ENCODE assay signal across 12 cellular contexts in the genomic region with DNA sequence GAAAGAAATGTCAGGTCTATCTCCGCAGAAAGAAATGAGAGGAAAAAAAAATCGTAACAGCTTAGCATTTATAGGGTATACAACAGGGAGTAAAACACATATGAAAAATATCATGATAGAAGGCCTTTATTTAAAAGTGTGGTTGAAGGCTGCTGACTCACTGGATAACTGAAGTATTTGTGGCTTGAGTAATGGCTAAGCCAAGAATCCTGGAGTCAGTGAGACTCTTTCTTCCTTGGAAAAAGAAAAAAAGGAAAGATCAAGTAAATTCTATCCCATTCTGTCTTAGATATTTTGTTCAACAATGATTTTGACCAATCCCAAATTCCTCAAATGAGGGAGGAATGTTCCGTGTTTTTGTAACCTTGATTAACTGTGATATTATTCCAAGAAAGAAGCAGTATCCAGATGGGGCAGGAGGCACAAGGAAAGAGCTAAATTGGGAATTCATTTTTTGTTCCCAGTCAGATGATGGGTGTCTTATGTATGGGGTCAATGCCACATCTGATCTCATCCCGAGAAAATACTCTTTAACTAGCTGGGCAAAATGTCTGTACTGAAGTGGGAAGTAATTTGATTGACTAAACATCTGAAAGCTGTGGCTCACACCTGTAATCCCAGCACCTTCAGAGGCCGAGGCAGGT.
DNase-seq lines count a peak whose midpoint lies in the region; ATAC-seq and TF ChIP-seq lines count a peak whose summit lies in the region.
"Had no signal": no experiment of that assay in that cellular context is flagged by ENCODE, and none has a peak within 500 bp of the region (broad histone marks: within the 10 kb centered on the region; RNA-seq: fewer than 3 reads in every experiment).

No MANE protein-coding gene starts in this region.

- no peaks in the 10 kb centered on the region for H4K20me1 ChIP-seq in smooth muscle cell (ENCODE audit: low read depth)

- H2AFZ ChIP-seq in smooth muscle cell (ENCODE audit: low read depth) = no peak overlapping the region

- no peaks in the 10 kb centered on the region for H3K36me3 ChIP-seq in smooth muscle cell (ENCODE audit: low read depth)

- H3K27ac Mint-ChIP-seq in activated T-helper 2 cell treated with anti-CD3 and anti-CD28 coated beads, Interferon-gamma antibody, Interleukin-2, Interleukin-4, amounts not matched to agents 10 μg/mL and 5 μg/mL and 100 μg/mL, durations not matched to agents 14 hours and 24 hours and 36 hours = no peak overlapping the region
- H3K27ac Mint-ChIP-seq in CD14-positive monocyte = no peak overlapping the region
- H3K27ac Mint-ChIP-seq: dendritic cell treated with granulocyte-macrophage colony-stimulating factor and Interleukin-4, amounts not matched to agents 40 ng/mL and 50 ng/mL, for 4 days; type B pancreatic cell had no signal

- TF ChIP-seq CTCF in fibroblast of the aortic adventitia (IDR thresholded peaks at IDR 0.05; ENCODE audit: insufficient read depth, low read length) (no peak), smooth muscle cell (IDR thresholded peaks at IDR 0.05; ENCODE audit: borderline replicate concordance, insufficient read depth, poor library complexity, severe bottlenecking) (no peak), CD14-positive monocyte (IDR thresholded peaks at IDR 0.05) (no peak)

- H3K4me1 ChIP-seq in smooth muscle cell (ENCODE audit: low read depth) = peaks cover 15% of the 10 kb centered on the region

- intact Hi-C loops in activated T-helper 2 cell treated with anti-CD3 and anti-CD28 coated beads, Interferon-gamma antibody, Interleukin-2, Interleukin-4, amounts not matched to agents 10 μg/mL and 5 μg/mL and 100 μg/mL, durations not matched to agents 14 hours and 24 hours and 36 hours (cut with micrococcal nuclease) = no loop called here
- intact Hi-C loops in CD14-positive monocyte (cut with micrococcal nuclease) = no loop called here

- no peak overlapping the region for H3K4me3 Mint-ChIP-seq in activated T-helper 2 cell treated with anti-CD3 and anti-CD28 coated beads, Interferon-gamma antibody, Interleukin-2, Interleukin-4, amounts not matched to agents 10 μg/mL and 5 μg/mL and 100 μg/mL, durations not matched to agents 14 hours and 24 hours and 36 hours (ENCODE audit: low read depth)
- H3K4me3 Mint-ChIP-seq in CD14-positive monocyte = no peak overlapping the region
- H3K4me3 Mint-ChIP-seq: dendritic cell treated with granulocyte-macrophage colony-stimulating factor and Interleukin-4, amounts not matched to agents 40 ng/mL and 50 ng/mL, for 4 days; type B pancreatic cell had no signal

- peak; percentile 98 for ATAC-seq in SK-N-SH treated with all-trans-retinoic acid at 6 μM for 48 hours

- no peaks in the 10 kb centered on the region for H3K4me1 Mint-ChIP-seq in activated T-helper 2 cell treated with anti-CD3 and anti-CD28 coated beads, Interferon-gamma antibody, Interleukin-2, Interleukin-4, amounts not matched to agents 10 μg/mL and 5 μg/mL and 100 μg/mL, durations not matched to agents 14 hours and 24 hours and 36 hours (ENCODE audit: low read depth)
- no peaks in the 10 kb centered on the region for H3K4me1 Mint-ChIP-seq in CD14-positive monocyte

- 25% methylated on average over 5 of the region's 5 CpGs for WGBS in smooth muscle cell (ENCODE audit: low lambda C conversion rate)

- no peaks in the 10 kb centered on the region for H3K9me3 Mint-ChIP-seq in activated T-helper 2 cell treated with anti-CD3 and anti-CD28 coated beads, Interferon-gamma antibody, Interleukin-2, Interleukin-4, amounts not matched to agents 10 μg/mL and 5 μg/mL and 100 μg/mL, durations not matched to agents 14 hours and 24 hours and 36 hours
- peaks cover 0 to 6% (median 0%) of the 10 kb centered on the region in 7 donors for H3K9me3 Mint-ChIP-seq in CD14-positive monocyte
- H3K9me3 Mint-ChIP-seq: dendritic cell treated with granulocyte-macrophage colony-stimulating factor and Interleukin-4, amounts not matched to agents 40 ng/mL and 50 ng/mL, for 4 days; type B pancreatic cell had no signal

- H3K27ac ChIP-seq in smooth muscle cell (ENCODE audit: low read depth) (peak overlapping the region; percentile 88), caudate nucleus (ENCODE audit: low read depth, low read length) (no peak overlapping the region)
- H3K27ac ChIP-seq: VCaP had no signal

- H3K9ac ChIP-seq in smooth muscle cell (ENCODE audit: low read depth) = peak overlapping the region; percentile 48

- H3K27me3 ChIP-seq in smooth muscle cell (ENCODE audit: low read depth) = no peaks in the 10 kb centered on the region

- H3K4me3 ChIP-seq in fibroblast of the aortic adventitia (ENCODE audit: low read depth, low read length) (no peak overlapping the region), smooth muscle cell (no peak overlapping the region)

- H3K4me2 ChIP-seq in smooth muscle cell = peak overlapping the region; percentile 76

- H3K36me3 Mint-ChIP-seq in activated T-helper 2 cell treated with anti-CD3 and anti-CD28 coated beads, Interferon-gamma antibody, Interleukin-2, Interleukin-4, amounts not matched to agents 10 μg/mL and 5 μg/mL and 100 μg/mL, durations not matched to agents 14 hours and 24 hours and 36 hours (ENCODE audit: low read depth) = no peaks in the 10 kb centered on the region
- H3K36me3 Mint-ChIP-seq in CD14-positive monocyte = no peaks in the 10 kb centered on the region
- H3K36me3 Mint-ChIP-seq: type B pancreatic cell had no signal

- DNase-seq in HCEC 1CT (peak; percentile 97), fibroblast of the aortic adventitia (ENCODE audit: low read depth) (peak; percentile 98), smooth muscle cell (lab: John Stamatoyannopoulos, UW; ENCODE audit: unreplicated experiment) (no peak), caudate nucleus (lab: John Stamatoyannopoulos, UW) (no peak), CD14-positive monocyte (ENCODE audit: low spot score) (no peak)
- DNase-seq in stimulated activated naive CD4-positive, alpha-beta T cell (lab: John Stamatoyannopoulos, UW) = no peak
- no peak for DNase-seq in activated T-helper 2 cell treated with anti-CD3 and anti-CD28 coated beads, Interferon-gamma antibody, Interleukin-2, Interleukin-4, amounts not matched to agents 10 μg/mL and 5 μg/mL and 100 μg/mL, durations not matched to agents 14 hours and 24 hours and 36 hours (ENCODE audit: low spot score)
- DNase-seq: DND-41 had no signal

- no peaks in the 10 kb centered on the region for H3K9me3 ChIP-seq in smooth muscle cell (replicated peaks; ENCODE audit: low read depth)

- peaks cover under 1% of the 10 kb centered on the region for H3K27me3 Mint-ChIP-seq in activated T-helper 2 cell treated with anti-CD3 and anti-CD28 coated beads, Interferon-gamma antibody, Interleukin-2, Interleukin-4, amounts not matched to agents 10 μg/mL and 5 μg/mL and 100 μg/mL, durations not matched to agents 14 hours and 24 hours and 36 hours (ENCODE audit: low read depth)
- peaks cover 0 to 3% (median 0%) of the 10 kb centered on the region in 3 donors for H3K27me3 Mint-ChIP-seq in CD14-positive monocyte (ENCODE audit: low read depth in 3 of 3)
- H3K27me3 Mint-ChIP-seq: type B pancreatic cell had no signal

- H3K79me2 ChIP-seq in smooth muscle cell (ENCODE audit: low read depth) = no peaks in the 10 kb centered on the region

- H3F3A ChIP-seq in smooth muscle cell (ENCODE audit: low read depth) = peaks cover 11% of the 10 kb centered on the region

TF ChIP-seq in SK-N-SH treated with all-trans-retinoic acid at 6 μM for 48 hours, 23 proteins besides CTCF, POLR2A, EP300 and RAD21 (continues in another document):
- TF ChIP-seq GLIS3 (CRISPR knock-in tag; IDR thresholded peaks at IDR 0.05) (no peak), ISL1 (CRISPR knock-in tag; IDR thresholded peaks at IDR 0.05) (peak; percentile 58), ZC3H10 (CRISPR knock-in tag; IDR thresholded peaks at IDR 0.05) (no peak), ARNTL (CRISPR knock-in tag; IDR thresholded peaks at IDR 0.05; ENCODE audit: borderline replicate concordance, low read depth) (no peak), TCF4 (CRISPR knock-in tag; IDR thresholded peaks at IDR 0.05; ENCODE audit: borderline replicate concordance) (no peak)
- TF ChIP-seq, protein P1, sequence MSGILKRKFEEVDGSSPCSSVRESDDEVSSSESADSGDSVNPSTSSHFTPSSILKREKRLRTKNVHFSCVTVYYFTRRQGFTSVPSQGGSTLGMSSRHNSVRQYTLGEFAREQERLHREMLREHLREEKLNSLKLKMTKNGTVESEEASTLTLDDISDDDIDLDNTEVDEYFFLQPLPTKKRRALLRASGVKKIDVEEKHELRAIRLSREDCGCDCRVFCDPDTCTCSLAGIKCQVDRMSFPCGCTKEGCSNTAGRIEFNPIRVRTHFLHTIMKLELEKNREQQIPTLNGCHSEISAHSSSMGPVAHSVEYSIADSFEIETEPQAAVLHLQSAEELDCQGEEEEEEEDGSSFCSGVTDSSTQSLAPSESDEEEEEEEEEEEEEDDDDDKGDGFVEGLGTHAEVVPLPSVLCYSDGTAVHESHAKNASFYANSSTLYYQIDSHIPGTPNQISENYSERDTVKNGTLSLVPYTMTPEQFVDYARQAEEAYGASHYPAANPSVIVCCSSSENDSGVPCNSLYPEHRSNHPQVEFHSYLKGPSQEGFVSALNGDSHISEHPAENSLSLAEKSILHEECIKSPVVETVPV (CRISPR knock-in tag; IDR thresholded peaks at IDR 0.05) = no peak
- TF ChIP-seq, protein P2, sequence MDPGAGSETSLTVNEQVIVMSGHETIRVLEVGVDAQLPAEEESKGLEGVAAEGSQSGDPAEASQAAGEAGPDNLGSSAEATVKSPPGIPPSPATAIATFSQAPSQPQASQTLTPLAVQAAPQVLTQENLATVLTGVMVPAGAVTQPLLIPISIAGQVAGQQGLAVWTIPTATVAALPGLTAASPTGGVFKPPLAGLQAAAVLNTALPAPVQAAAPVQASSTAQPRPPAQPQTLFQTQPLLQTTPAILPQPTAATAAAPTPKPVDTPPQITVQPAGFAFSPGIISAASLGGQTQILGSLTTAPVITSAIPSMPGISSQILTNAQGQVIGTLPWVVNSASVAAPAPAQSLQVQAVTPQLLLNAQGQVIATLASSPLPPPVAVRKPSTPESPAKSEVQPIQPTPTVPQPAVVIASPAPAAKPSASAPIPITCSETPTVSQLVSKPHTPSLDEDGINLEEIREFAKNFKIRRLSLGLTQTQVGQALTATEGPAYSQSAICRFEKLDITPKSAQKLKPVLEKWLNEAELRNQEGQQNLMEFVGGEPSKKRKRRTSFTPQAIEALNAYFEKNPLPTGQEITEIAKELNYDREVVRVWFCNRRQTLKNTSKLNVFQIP (CRISPR knock-in tag; IDR thresholded peaks at IDR 0.05; ENCODE audit: borderline replicate concordance, low read depth) = no peak

Comparison
In these comparisons a context has a peak if more than half of its experiments do, and no peak if none do; other contexts are left out.
1. DNase-seq: peak in HCEC 1CT (single experiment) and fibroblast of the aortic adventitia (single experiment); none in smooth muscle cell (single experiment), stimulated activated naive CD4-positive, alpha-beta T cell (0 of 6), activated T-helper 2 cell treated with anti-CD3 and anti-CD28 coated beads, Interferon-gamma antibody, Interleukin-2, Interleukin-4, amounts not matched to agents 10 μg/mL and 5 μg/mL and 100 μg/mL, durations not matched to agents 14 hours and 24 hours and 36 hours (single experiment), caudate nucleus (0 of 61) and CD14-positive monocyte (single experiment).